In the genomic region with DNA sequence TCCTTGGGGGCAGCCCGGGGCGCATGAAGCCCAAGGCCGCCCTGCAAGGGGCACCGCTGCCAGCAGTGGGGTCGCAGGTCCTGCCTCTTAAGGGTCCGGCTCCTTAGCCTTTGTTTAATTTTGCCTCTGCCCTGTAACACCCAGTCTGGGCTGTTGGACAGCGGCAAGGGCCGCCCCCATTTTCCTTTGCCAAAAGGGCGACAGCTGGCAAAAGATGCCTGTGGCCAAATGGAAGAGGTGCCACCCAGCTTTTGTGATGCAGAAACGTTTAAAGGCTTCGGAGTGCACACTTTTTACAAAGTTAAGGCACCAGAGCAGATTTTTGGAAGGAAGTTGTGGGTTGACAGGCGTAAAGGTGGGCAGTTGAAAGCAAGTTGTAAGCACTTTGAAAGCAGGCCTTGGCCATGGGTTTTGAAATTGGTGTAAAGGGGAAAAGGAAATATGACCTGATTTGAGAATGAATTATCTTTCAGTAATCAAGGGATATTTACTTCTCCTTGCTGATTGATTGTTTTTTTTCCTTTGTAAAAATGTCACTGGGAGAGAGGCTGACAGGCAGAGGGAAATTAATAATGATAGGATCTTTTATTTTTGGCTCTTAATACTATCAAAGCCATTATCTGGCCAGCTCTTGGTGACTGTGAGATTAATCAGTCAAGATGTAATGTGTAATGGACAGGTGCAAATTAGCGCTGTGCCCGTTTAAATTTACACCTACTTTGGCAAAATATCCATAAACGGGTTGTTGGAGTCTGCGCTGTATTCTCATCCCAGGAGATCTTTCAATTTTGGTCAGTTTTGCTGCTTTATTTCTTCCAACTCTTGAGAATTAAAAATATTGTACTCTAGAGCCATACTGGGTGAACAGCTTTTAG, we compare ENCODE assay signal across 8 cellular contexts. TPM values are rescaled to one million over a fixed set of nuclear protein-coding genes. Genes with fewer than 3 reads are reported as not detected.
DNase-seq lines count a peak whose midpoint lies in the region; ATAC-seq and TF ChIP-seq lines count a peak whose summit lies in the region.

No MANE protein-coding gene starts in this region.

- H3K9ac ChIP-seq in mucosa of rectum (ENCODE audit: low read depth in 1 of 2, low read length in 2 of 2) = peak overlapping the region; percentile 80 to 97

- ATAC-seq in GM18520 (IDR thresholded peaks at IDR 0.05; ENCODE audit: unreplicated experiment) (peak; percentile 4), HG03135 (IDR thresholded peaks at IDR 0.05; ENCODE audit: unreplicated experiment) (peak; percentile 29)
- peak; percentile 28 for ATAC-seq in stimulated activated naive CD8-positive, alpha-beta T cell treated with anti-CD3 and anti-CD28 coated beads, Interleukin-15, Interleukin-2, amounts not matched to agents 100 U/mL and 50 U/mL, for 24 hours

- H3K36me3 ChIP-seq in mucosa of rectum (ENCODE audit: control insufficient read depth in 2 of 2, insufficient read depth in 2 of 2, low read length in 2 of 2) = no peaks in the 10 kb centered on the region

- no peaks in the 10 kb centered on the region for H3K9me3 ChIP-seq in mucosa of rectum (ENCODE audit: control insufficient read depth in 2 of 2, low read length in 2 of 2)

- peak overlapping the region; percentile 93 to 95 for H3K27ac ChIP-seq in mucosa of rectum (ENCODE audit: low read depth in 2 of 2, low read length in 2 of 2)

- H3K4me3 ChIP-seq in epithelial cell of proximal tubule (ENCODE audit: low read depth, low read length) = peak overlapping the region; percentile 79
- H3K4me3 ChIP-seq in mucosa of rectum (ENCODE audit: low read length in 2 of 2) = peak overlapping the region; percentile 87 to 88

- DNase-seq in A172 (ENCODE audit: low spot score) (peak; percentile 49), NCI-H226 (peak; percentile 5), epithelial cell of proximal tubule (ENCODE audit: low read depth) (no peak)
- DNase-seq in activated CD8-positive, alpha-beta memory T cell treated with anti-CD3 and anti-CD28 coated beads for 48 hours (ENCODE audit: low read depth in 2 of 3, low spot score in 2 of 3) = peak in 2 of 3 experiments; percentile 12 to 28
- DNase-seq in stimulated activated naive CD8-positive, alpha-beta T cell treated with anti-CD3 and anti-CD28 coated beads, Interleukin-15, Interleukin-2, amounts not matched to agents 100 U/mL and 50 U/mL, for 24 hours = peak; percentile 50

- no peak for TF ChIP-seq CTCF in epithelial cell of proximal tubule (conservative IDR thresholded peaks at IDR 0.05; ENCODE audit: low read depth, low read length)

- H3K27me3 ChIP-seq in mucosa of rectum (ENCODE audit: control insufficient read depth in 2 of 2, insufficient read depth in 2 of 2, low read length in 2 of 2) = no peaks in the 10 kb centered on the region

- peaks cover 9 to 48% of the 10 kb centered on the region in 2 donors for H3K4me1 ChIP-seq in mucosa of rectum (ENCODE audit: control insufficient read depth in 2 of 2, insufficient read depth in 2 of 2, low read length in 2 of 2)

RNA-seq across cellular contexts. Expression of gene CASD1, which starts 1.2 kb away (rescaled TPM):
- total RNA-seq in A172 (2014; rRNA removed; shearing (Covaris generic)) = 14.4 and 18.2 TPM in 2 replicates
- total RNA-seq in epithelial cell of proximal tubule = 10.9 and 11.6 TPM in 2 replicates
